In genomic region chr4:139175647-139176298, GRCh38 we compare ENCODE assay signal across 8 cellular contexts. TPM values are rescaled to one million over a fixed set of nuclear protein-coding genes. Genes with fewer than 3 reads are reported as not detected.
DNase-seq lines count a peak whose midpoint lies in the region; ATAC-seq and TF ChIP-seq lines count a peak whose summit lies in the region.

No MANE protein-coding gene starts in this region.

- H3K9me3 Mint-ChIP-seq in memory B cell: no peaks in the 10 kb centered on the region

- peak overlapping the region; percentile 99 for H3K27ac Mint-ChIP-seq in memory B cell

- DNase-seq in NOMO-1 (lab: John Stamatoyannopoulos, UW; ENCODE audit: unreplicated experiment in 2 of 2) (peak; percentile 20 to 43), NOMO-1 treated with dmso at 0.1 percent for 144 hours (lab: John Stamatoyannopoulos, UW; ENCODE audit: unreplicated experiment) (no peak), NCI-H510A (lab: John Stamatoyannopoulos, UW) (peak; percentile 23), caudate nucleus (lab: John Stamatoyannopoulos, UW) (peak in 5 of 61 donors; percentile 23 to 76 (median 45)), memory B cell (ENCODE audit: low spot score in 2 of 2) (no peak), upper lobe of left lung (no peak)
- no peak for DNase-seq in stimulated activated CD8-positive, alpha-beta memory T cell treated with anti-CD3 and anti-CD28 coated beads, Interleukin-4, amount 100 ng/mL, for 48 hours

- no peak for TF ChIP-seq EP300 in upper lobe of left lung (IDR thresholded peaks at IDR 0.05)

- peak in 1 of 6 experiments; percentile 6 for TF ChIP-seq CTCF in upper lobe of left lung (IDR thresholded peaks at IDR 0.05)

- no peak for ATAC-seq in memory B cell (ENCODE audit: low read depth)
- peak in 1 of 2 donors; percentile 2 for ATAC-seq in upper lobe of left lung (ENCODE audit: low FRiP score in 2 of 2)
- no peak for ATAC-seq in HG03025 (IDR thresholded peaks at IDR 0.05; ENCODE audit: low FRiP score, unreplicated experiment)

- no peaks in the 10 kb centered on the region for H3K27me3 Mint-ChIP-seq in memory B cell

- H3K36me3 ChIP-seq in upper lobe of left lung: no peaks in the 10 kb centered on the region

- peaks cover 16% of the 10 kb centered on the region for H3K4me1 Mint-ChIP-seq in memory B cell

- no peaks in the 10 kb centered on the region for H3K9me3 ChIP-seq in upper lobe of left lung

- WGBS in upper lobe of left lung, 2 donors: 4 to 5% methylated on average over 21 to 26 of the region's 26 CpGs

- peak overlapping the region; percentile 97 for H3K27ac ChIP-seq in caudate nucleus (ENCODE audit: low read depth, low read length)
- peak overlapping the region; percentile 98 to 100 (median 100) for H3K27ac ChIP-seq in upper lobe of left lung

- peaks cover 1% of the 10 kb centered on the region for H3K36me3 Mint-ChIP-seq in memory B cell

- no peak for TF ChIP-seq POLR2A in upper lobe of left lung (IDR thresholded peaks at IDR 0.05)

- H3K4me3 ChIP-seq in upper lobe of left lung: peak overlapping the region; percentile 78 to 98 (median 90)

- peak overlapping the region; percentile 99 for H3K4me3 Mint-ChIP-seq in memory B cell

- no peaks in the 10 kb centered on the region for H3K27me3 ChIP-seq in upper lobe of left lung

- H3K4me1 ChIP-seq in upper lobe of left lung: peaks cover 4 to 22% (median 18%) of the 10 kb centered on the region in 4 donors

RNA-seq across cellular contexts. Expression of gene ELF2, which starts 1.2 kb away (rescaled TPM):
- 10 to 100 TPM; 34.5 to 87.0 (median 39.1) TPM for total RNA-seq in upper lobe of left lung

Comparison
In these comparisons a context has a peak if more than half of its experiments do, and no peak if none do; other contexts are left out.
1. DNase-seq: peak in NOMO-1 (2 of 2) and NCI-H510A (single experiment); none in NOMO-1 treated with dmso at 0.1 percent for 144 hours (single experiment), memory B cell (0 of 2), upper lobe of left lung (0 of 2) and stimulated activated CD8-positive, alpha-beta memory T cell treated with anti-CD3 and anti-CD28 coated beads, Interleukin-4, amount 100 ng/mL, for 48 hours (single experiment).